1 cellular context compared by ENCODE assay signal in genomic region chr13:109146393-109146792, GRCh38.
TF ChIP-seq lines count a peak whose summit lies in the region.

No MANE protein-coding gene starts in this region.

TF ChIP-seq in IMR-90, 13 proteins besides CTCF, POLR2A, EP300 and RAD21:
- TF ChIP-seq CHD1 (IDR thresholded peaks at IDR 0.05; ENCODE audit: low read depth, low read length) (no peak), RCOR1 (IDR thresholded peaks at IDR 0.05; ENCODE audit: insufficient replicate concordance, low read length) (no peak)
